In genomic region chrX:42129022-42129421, GRCh38 we compare ENCODE assay signal across 18 cellular contexts.
"Had no signal": no experiment of that assay in that cellular context is flagged by ENCODE, and none has a peak within 500 bp of the region (broad histone marks: within the 10 kb centered on the region; RNA-seq: fewer than 3 reads in every experiment).

No MANE protein-coding gene starts in this region.

- H3K9me3 Mint-ChIP-seq: dendritic cell treated with granulocyte-macrophage colony-stimulating factor and Interleukin-4, amounts not matched to agents 40 ng/mL and 50 ng/mL, for 4 days had no signal

- H3K36me3 Mint-ChIP-seq: neural progenitor cell had no signal

- H3K4me3 ChIP-seq: esophagus squamous epithelium, heart right ventricle, left ventricle myocardium inferior, neural progenitor cell, psoas muscle, SJSA1, stomach, vagina had no signal

- DNase-seq: activated naive CD4-positive, alpha-beta T cell treated with Interleukin-2 at 50 U/mL for 16 hours; effector memory CD4-positive, alpha-beta T cell; esophagus squamous epithelium; heart right ventricle; kidney glomerular epithelial cell; left ventricle myocardium inferior; mammary epithelial cell; psoas muscle; right cardiac atrium; stimulated activated CD4-positive, alpha-beta T cell treated with anti-CD3 and anti-CD28 coated beads, Interleukin-2, amount 100 ng/mL, for 24 hours; stomach; T-helper 9 cell; trophoblast cell had no signal

- FAIRE-seq: bronchial epithelial cell had no signal

- H3K27ac ChIP-seq: esophagus squamous epithelium, left ventricle myocardium inferior, neural progenitor cell, psoas muscle, SJSA1, stomach, vagina had no signal

- H3K36me3 ChIP-seq: esophagus squamous epithelium, heart right ventricle, left ventricle myocardium inferior, neural progenitor cell, SJSA1, stomach, vagina had no signal

- H3K4me1 ChIP-seq: esophagus squamous epithelium, heart right ventricle, left ventricle myocardium inferior, neural progenitor cell, psoas muscle, SJSA1, stomach, vagina had no signal

- ATAC-seq: heart right ventricle, psoas muscle, right cardiac atrium had no signal

- H3K27me3 Mint-ChIP-seq: dendritic cell treated with granulocyte-macrophage colony-stimulating factor and Interleukin-4, amounts not matched to agents 40 ng/mL and 50 ng/mL, for 4 days had no signal

- H3K27me3 ChIP-seq: esophagus squamous epithelium, neural progenitor cell, SJSA1, stomach, vagina had no signal

- H3K9me3 ChIP-seq: esophagus squamous epithelium, heart right ventricle, left ventricle myocardium inferior, psoas muscle, SJSA1, stomach, vagina had no signal

- H3K27ac Mint-ChIP-seq: dendritic cell treated with granulocyte-macrophage colony-stimulating factor and Interleukin-4, amounts not matched to agents 40 ng/mL and 50 ng/mL, for 4 days; neural progenitor cell had no signal

- H3K4me3 Mint-ChIP-seq: dendritic cell treated with granulocyte-macrophage colony-stimulating factor and Interleukin-4, amounts not matched to agents 40 ng/mL and 50 ng/mL, for 4 days; neural progenitor cell had no signal
